ENCODE assay signal across 1 cellular context in genomic region chr15:85794598-85795319, GRCh38.
TF ChIP-seq lines count a peak whose summit lies in the region.

A gene with protein sequence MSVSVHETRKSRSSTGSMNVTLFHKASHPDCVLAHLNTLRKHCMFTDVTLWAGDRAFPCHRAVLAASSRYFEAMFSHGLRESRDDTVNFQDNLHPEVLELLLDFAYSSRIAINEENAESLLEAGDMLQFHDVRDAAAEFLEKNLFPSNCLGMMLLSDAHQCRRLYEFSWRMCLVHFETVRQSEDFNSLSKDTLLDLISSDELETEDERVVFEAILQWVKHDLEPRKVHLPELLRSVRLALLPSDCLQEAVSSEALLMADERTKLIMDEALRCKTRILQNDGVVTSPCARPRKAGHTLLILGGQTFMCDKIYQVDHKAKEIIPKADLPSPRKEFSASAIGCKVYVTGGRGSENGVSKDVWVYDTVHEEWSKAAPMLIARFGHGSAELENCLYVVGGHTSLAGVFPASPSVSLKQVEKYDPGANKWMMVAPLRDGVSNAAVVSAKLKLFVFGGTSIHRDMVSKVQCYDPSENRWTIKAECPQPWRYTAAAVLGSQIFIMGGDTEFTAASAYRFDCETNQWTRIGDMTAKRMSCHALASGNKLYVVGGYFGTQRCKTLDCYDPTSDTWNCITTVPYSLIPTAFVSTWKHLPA (minus strand): TSS chr15:85794925. CDS start chr15:85769810, 25,115 bp downstream.

TF ChIP-seq in GM12878, 131 proteins besides CTCF, POLR2A, EP300 and RAD21 (continued from another document and continues in another):
- TF ChIP-seq, protein P1, sequence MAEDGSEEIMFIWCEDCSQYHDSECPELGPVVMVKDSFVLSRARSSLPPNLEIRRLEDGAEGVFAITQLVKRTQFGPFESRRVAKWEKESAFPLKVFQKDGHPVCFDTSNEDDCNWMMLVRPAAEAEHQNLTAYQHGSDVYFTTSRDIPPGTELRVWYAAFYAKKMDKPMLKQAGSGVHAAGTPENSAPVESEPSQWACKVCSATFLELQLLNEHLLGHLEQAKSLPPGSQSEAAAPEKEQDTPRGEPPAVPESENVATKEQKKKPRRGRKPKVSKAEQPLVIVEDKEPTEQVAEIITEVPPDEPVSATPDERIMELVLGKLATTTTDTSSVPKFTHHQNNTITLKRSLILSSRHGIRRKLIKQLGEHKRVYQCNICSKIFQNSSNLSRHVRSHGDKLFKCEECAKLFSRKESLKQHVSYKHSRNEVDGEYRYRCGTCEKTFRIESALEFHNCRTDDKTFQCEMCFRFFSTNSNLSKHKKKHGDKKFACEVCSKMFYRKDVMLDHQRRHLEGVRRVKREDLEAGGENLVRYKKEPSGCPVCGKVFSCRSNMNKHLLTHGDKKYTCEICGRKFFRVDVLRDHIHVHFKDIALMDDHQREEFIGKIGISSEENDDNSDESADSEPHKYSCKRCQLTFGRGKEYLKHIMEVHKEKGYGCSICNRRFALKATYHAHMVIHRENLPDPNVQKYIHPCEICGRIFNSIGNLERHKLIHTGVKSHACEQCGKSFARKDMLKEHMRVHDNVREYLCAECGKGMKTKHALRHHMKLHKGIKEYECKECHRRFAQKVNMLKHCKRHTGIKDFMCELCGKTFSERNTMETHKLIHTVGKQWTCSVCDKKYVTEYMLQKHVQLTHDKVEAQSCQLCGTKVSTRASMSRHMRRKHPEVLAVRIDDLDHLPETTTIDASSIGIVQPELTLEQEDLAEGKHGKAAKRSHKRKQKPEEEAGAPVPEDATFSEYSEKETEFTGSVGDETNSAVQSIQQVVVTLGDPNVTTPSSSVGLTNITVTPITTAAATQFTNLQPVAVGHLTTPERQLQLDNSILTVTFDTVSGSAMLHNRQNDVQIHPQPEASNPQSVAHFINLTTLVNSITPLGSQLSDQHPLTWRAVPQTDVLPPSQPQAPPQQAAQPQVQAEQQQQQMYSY (CRISPR knock-in tag; IDR thresholded peaks at IDR 0.05): no peak
- TF ChIP-seq PML (IDR thresholded peaks at IDR 0.05; ENCODE audit: low read length): no peak
- no peak for TF ChIP-seq GABPA (IDR thresholded peaks at IDR 0.05; ENCODE audit: low read depth)
- TF ChIP-seq CHD2 (IDR thresholded peaks at IDR 0.05; ENCODE audit: borderline replicate concordance, low read depth, low read length): peak; percentile 91
- TF ChIP-seq EZH2 (IDR thresholded peaks at IDR 0.05; ENCODE audit: borderline replicate concordance, control insufficient read depth, low read depth, low read length): no peak
- 0 out of 2 replicates have a peak, but pooled peaks have one; percentile 57 for TF ChIP-seq STAT1 (conservative IDR thresholded peaks at IDR 0.05)
- no peak for TF ChIP-seq ZNF217 (IDR thresholded peaks at IDR 0.05)
- no peak for TF ChIP-seq MTA3 (IDR thresholded peaks at IDR 0.05; ENCODE audit: borderline replicate concordance, low read length)
- TF ChIP-seq RB1 (IDR thresholded peaks at IDR 0.05; ENCODE audit: borderline replicate concordance): peak; percentile 66; the same call in 1 of the 2 replicates
- no peak for TF ChIP-seq MTA2 (IDR thresholded peaks at IDR 0.05; ENCODE audit: low read depth)
- no peak for TF ChIP-seq MEF2B (IDR thresholded peaks at IDR 0.05; ENCODE audit: partially characterized antibody, poor library complexity, severe bottlenecking)
- TF ChIP-seq SPI1 (IDR thresholded peaks at IDR 0.05; ENCODE audit: borderline replicate concordance, insufficient read depth, low read depth, low read length): no peak
- TF ChIP-seq NFXL1 (IDR thresholded peaks at IDR 0.05; ENCODE audit: borderline replicate concordance): no peak
- TF ChIP-seq CHD4 (IDR thresholded peaks at IDR 0.05): no peak
- no peak for TF ChIP-seq ESRRA (IDR thresholded peaks at IDR 0.05; ENCODE audit: low read length)
- no peak for TF ChIP-seq SUPT20H (IDR thresholded peaks at IDR 0.05; ENCODE audit: borderline replicate concordance, control insufficient read depth, low read depth, low read length)
- TF ChIP-seq, protein P2, sequence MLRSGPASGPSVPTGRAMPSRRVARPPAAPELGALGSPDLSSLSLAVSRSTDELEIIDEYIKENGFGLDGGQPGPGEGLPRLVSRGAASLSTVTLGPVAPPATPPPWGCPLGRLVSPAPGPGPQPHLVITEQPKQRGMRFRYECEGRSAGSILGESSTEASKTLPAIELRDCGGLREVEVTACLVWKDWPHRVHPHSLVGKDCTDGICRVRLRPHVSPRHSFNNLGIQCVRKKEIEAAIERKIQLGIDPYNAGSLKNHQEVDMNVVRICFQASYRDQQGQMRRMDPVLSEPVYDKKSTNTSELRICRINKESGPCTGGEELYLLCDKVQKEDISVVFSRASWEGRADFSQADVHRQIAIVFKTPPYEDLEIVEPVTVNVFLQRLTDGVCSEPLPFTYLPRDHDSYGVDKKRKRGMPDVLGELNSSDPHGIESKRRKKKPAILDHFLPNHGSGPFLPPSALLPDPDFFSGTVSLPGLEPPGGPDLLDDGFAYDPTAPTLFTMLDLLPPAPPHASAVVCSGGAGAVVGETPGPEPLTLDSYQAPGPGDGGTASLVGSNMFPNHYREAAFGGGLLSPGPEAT (IDR thresholded peaks at IDR 0.05; ENCODE audit: low read depth): no peak
- TF ChIP-seq TARDBP (IDR thresholded peaks at IDR 0.05; ENCODE audit: borderline replicate concordance): no peak
- no peak for TF ChIP-seq NFYA (IDR thresholded peaks at IDR 0.05; ENCODE audit: borderline replicate concordance, low read depth, low read length)
- TF ChIP-seq CEBPB (IDR thresholded peaks at IDR 0.05; ENCODE audit: borderline replicate concordance in 1 of 2, low read depth in 2 of 2, low read length in 2 of 2): no peak
- TF ChIP-seq WRNIP1 (IDR thresholded peaks at IDR 0.05; ENCODE audit: borderline replicate concordance, low read depth, low read length): no peak
- no peak for TF ChIP-seq ZSCAN29 (IDR thresholded peaks at IDR 0.05)
- TF ChIP-seq, protein P3, sequence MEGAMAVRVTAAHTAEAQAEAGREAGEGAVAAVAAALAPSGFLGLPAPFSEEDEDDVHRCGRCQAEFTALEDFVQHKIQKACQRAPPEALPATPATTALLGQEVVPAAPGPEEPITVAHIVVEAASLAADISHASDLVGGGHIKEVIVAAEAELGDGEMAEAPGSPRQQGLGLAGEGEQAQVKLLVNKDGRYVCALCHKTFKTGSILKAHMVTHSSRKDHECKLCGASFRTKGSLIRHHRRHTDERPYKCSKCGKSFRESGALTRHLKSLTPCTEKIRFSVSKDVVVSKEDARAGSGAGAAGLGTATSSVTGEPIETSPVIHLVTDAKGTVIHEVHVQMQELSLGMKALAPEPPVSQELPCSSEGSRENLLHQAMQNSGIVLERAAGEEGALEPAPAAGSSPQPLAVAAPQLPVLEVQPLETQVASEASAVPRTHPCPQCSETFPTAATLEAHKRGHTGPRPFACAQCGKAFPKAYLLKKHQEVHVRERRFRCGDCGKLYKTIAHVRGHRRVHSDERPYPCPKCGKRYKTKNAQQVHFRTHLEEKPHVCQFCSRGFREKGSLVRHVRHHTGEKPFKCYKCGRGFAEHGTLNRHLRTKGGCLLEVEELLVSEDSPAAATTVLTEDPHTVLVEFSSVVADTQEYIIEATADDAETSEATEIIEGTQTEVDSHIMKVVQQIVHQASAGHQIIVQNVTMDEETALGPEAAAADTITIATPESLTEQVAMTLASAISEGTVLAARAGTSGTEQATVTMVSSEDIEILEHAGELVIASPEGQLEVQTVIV (IDR thresholded peaks at IDR 0.05; ENCODE audit: borderline replicate concordance, partially characterized antibody): no peak
- no peak for TF ChIP-seq PAX5 (IDR thresholded peaks at IDR 0.05; ENCODE audit: borderline replicate concordance, low read depth, low read length)
- TF ChIP-seq ZNF622 (IDR thresholded peaks at IDR 0.05): no peak
- TF ChIP-seq ATF2 (IDR thresholded peaks at IDR 0.05; ENCODE audit: low read length): no peak
- TF ChIP-seq, protein P4, sequence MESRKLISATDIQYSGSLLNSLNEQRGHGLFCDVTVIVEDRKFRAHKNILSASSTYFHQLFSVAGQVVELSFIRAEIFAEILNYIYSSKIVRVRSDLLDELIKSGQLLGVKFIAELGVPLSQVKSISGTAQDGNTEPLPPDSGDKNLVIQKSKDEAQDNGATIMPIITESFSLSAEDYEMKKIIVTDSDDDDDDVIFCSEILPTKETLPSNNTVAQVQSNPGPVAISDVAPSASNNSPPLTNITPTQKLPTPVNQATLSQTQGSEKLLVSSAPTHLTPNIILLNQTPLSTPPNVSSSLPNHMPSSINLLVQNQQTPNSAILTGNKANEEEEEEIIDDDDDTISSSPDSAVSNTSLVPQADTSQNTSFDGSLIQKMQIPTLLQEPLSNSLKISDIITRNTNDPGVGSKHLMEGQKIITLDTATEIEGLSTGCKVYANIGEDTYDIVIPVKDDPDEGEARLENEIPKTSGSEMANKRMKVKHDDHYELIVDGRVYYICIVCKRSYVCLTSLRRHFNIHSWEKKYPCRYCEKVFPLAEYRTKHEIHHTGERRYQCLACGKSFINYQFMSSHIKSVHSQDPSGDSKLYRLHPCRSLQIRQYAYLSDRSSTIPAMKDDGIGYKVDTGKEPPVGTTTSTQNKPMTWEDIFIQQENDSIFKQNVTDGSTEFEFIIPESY (IDR thresholded peaks at IDR 0.05): no peak
- TF ChIP-seq CBX5 (IDR thresholded peaks at IDR 0.05; ENCODE audit: low read depth): no peak
- TF ChIP-seq ZBTB11 (CRISPR knock-in tag; IDR thresholded peaks at IDR 0.05): no peak
- no peak for TF ChIP-seq JUNB (IDR thresholded peaks at IDR 0.05)
- TF ChIP-seq, protein P5, sequence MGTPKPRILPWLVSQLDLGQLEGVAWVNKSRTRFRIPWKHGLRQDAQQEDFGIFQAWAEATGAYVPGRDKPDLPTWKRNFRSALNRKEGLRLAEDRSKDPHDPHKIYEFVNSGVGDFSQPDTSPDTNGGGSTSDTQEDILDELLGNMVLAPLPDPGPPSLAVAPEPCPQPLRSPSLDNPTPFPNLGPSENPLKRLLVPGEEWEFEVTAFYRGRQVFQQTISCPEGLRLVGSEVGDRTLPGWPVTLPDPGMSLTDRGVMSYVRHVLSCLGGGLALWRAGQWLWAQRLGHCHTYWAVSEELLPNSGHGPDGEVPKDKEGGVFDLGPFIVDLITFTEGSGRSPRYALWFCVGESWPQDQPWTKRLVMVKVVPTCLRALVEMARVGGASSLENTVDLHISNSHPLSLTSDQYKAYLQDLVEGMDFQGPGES (IDR thresholded peaks at IDR 0.05): peak; percentile 76
- no peak for TF ChIP-seq RCOR1 (conservative IDR thresholded peaks at IDR 0.05; ENCODE audit: low read depth, low read length)
- TF ChIP-seq CHD1 (IDR thresholded peaks at IDR 0.05; ENCODE audit: low read depth, low read length): no peak
- TF ChIP-seq POLR2AphosphoS5 (IDR thresholded peaks at IDR 0.05; ENCODE audit: low read length): no peak
- TF ChIP-seq, protein P6, sequence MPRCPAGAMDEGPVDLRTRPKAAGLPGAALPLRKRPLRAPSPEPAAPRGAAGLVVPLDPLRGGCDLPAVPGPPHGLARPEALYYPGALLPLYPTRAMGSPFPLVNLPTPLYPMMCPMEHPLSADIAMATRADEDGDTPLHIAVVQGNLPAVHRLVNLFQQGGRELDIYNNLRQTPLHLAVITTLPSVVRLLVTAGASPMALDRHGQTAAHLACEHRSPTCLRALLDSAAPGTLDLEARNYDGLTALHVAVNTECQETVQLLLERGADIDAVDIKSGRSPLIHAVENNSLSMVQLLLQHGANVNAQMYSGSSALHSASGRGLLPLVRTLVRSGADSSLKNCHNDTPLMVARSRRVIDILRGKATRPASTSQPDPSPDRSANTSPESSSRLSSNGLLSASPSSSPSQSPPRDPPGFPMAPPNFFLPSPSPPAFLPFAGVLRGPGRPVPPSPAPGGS (IDR thresholded peaks at IDR 0.05; ENCODE audit: borderline replicate concordance, insufficient read depth, low read depth, low read length, poor library complexity, severe bottlenecking): no peak
- TF ChIP-seq SREBF2 (IDR thresholded peaks at IDR 0.05; ENCODE audit: low read length): no peak
- TF ChIP-seq FOS (IDR thresholded peaks at IDR 0.05; ENCODE audit: borderline replicate concordance, extremely low read depth, insufficient read length): peak; percentile 65
- TF ChIP-seq, protein P7, sequence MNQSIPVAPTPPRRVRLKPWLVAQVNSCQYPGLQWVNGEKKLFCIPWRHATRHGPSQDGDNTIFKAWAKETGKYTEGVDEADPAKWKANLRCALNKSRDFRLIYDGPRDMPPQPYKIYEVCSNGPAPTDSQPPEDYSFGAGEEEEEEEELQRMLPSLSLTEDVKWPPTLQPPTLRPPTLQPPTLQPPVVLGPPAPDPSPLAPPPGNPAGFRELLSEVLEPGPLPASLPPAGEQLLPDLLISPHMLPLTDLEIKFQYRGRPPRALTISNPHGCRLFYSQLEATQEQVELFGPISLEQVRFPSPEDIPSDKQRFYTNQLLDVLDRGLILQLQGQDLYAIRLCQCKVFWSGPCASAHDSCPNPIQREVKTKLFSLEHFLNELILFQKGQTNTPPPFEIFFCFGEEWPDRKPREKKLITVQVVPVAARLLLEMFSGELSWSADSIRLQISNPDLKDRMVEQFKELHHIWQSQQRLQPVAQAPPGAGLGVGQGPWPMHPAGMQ (IDR thresholded peaks at IDR 0.05; ENCODE audit: borderline replicate concordance): no peak
